Comparison of ENCODE assay signal across 13 cellular contexts in genomic region chr5:142491260-142491659, GRCh38.
DNase-seq lines count a peak whose midpoint lies in the region; ATAC-seq and TF ChIP-seq lines count a peak whose summit lies in the region.
"Had no signal": no experiment of that assay in that cellular context is flagged by ENCODE, and none has a peak within 500 bp of the region (broad histone marks: within the 10 kb centered on the region; RNA-seq: fewer than 3 reads in every experiment).

No MANE protein-coding gene starts in this region.

- H4K20me1 ChIP-seq in neural cell (ENCODE audit: insufficient read depth), result no peaks in the 10 kb centered on the region

- peaks cover 0 to 50% (median 20%) of the 10 kb centered on the region in 12 donors for H3K4me1 ChIP-seq in heart left ventricle
- H3K4me1 ChIP-seq in gastroesophageal sphincter, result peaks cover 3 to 68% (median 11%) of the 10 kb centered on the region in 3 donors
- peaks cover 8 to 61% (median 24%) of the 10 kb centered on the region in 4 donors for H3K4me1 ChIP-seq in tibial nerve
- H3K4me1 ChIP-seq: A549 had no signal

- peak overlapping the region; percentile 35 for H2AFZ ChIP-seq in neural cell (ENCODE audit: low read depth, low read length)

- H3K36me3 ChIP-seq in heart left ventricle (no peaks in the 10 kb centered on the region), gastroesophageal sphincter (no peaks in the 10 kb centered on the region), neural cell (ENCODE audit: insufficient read depth, low read length) (no peaks in the 10 kb centered on the region), tibial nerve (no peaks in the 10 kb centered on the region)
- H3K36me3 ChIP-seq: MG63, vagina had no signal

- CTCF ChIA-PET in HEK293T (lab: Yijun Ruan, JAX), result interaction anchor here (0.6 to 0.8 kb wide), 2 partner anchors 57 to 307 kb away, joined by 4 to 10 read pairs; no protein-coding TSS in a partner anchor

- POLR2A ChIA-PET in HEK293T (lab: Yijun Ruan, JAX), result no interaction called here

- H3K9me2 ChIP-seq in neural cell (ENCODE audit: insufficient read depth, low read length), result no peaks in the 10 kb centered on the region

- H3K4me3 ChIP-seq in heart left ventricle (no peak overlapping the region), gastroesophageal sphincter (no peak overlapping the region), neural cell (ENCODE audit: low read length) (no peak overlapping the region), tibial nerve (no peak overlapping the region)
- H3K4me3 ChIP-seq: A549, MG63, vagina had no signal

- peak overlapping the region; percentile 26 to 72 (median 58) for H3K27ac ChIP-seq in heart left ventricle
- H3K27ac ChIP-seq in gastroesophageal sphincter, result peak overlapping the region in 3 of 4 donors; percentile 7 to 68 (median 51)
- H3K27ac ChIP-seq in neural cell (ENCODE audit: low read length), result no peak overlapping the region
- H3K27ac ChIP-seq in tibial nerve, result peak overlapping the region; percentile 21 to 89 (median 62)
- H3K27ac ChIP-seq: A549, vagina had no signal

- H3K9me3 ChIP-seq in heart left ventricle, result no peaks in the 10 kb centered on the region
- H3K9me3 ChIP-seq in gastroesophageal sphincter, result no peaks in the 10 kb centered on the region
- H3K9me3 ChIP-seq in neural cell (ENCODE audit: low read length), result no peaks in the 10 kb centered on the region
- H3K9me3 ChIP-seq in tibial nerve, result no peaks in the 10 kb centered on the region
- H3K9me3 ChIP-seq: A549, MG63, vagina had no signal

- H3K79me2 ChIP-seq in neural cell (replicated peaks; ENCODE audit: insufficient read depth, low read length), result no peaks in the 10 kb centered on the region

- ATAC-seq in heart left ventricle (peak in 2 of 4 donors; percentile 42 to 58), left cardiac atrium (no peak), gastroesophageal sphincter (no peak), HG03196 (IDR thresholded peaks at IDR 0.05; ENCODE audit: unreplicated experiment) (no peak)
- ATAC-seq: A549 had no signal

- no peak overlapping the region for H3K4me2 ChIP-seq in neural cell (ENCODE audit: low read length)
- H3K4me2 ChIP-seq: A549 had no signal

- 48 to 60% (median 55%) methylated on average over 8 of the region's 8 CpGs for WGBS in heart left ventricle, 4 donors
- 34 to 40% methylated on average over 3 to 7 of the region's 8 CpGs for WGBS in gastroesophageal sphincter (ENCODE audit: low coverage in 1 of 2), 2 donors
- 36 to 45% methylated on average over 8 of the region's 8 CpGs for WGBS in tibial nerve, 2 donors

- H3K9ac ChIP-seq in neural cell (ENCODE audit: low read length), result no peak overlapping the region

- no peak for TF ChIP-seq EP300 in gastroesophageal sphincter (IDR thresholded peaks at IDR 0.05)
- no peak for TF ChIP-seq EP300 in neural cell (conservative IDR thresholded peaks at IDR 0.05; ENCODE audit: poor library complexity, severe bottlenecking)
- peak in 1 of 2 donors; percentile 79 for TF ChIP-seq EP300 in tibial nerve (IDR thresholded peaks at IDR 0.05)

- TF ChIP-seq POLR2A in heart left ventricle (IDR thresholded peaks at IDR 0.05) (no peak), gastroesophageal sphincter (IDR thresholded peaks at IDR 0.05) (no peak), tibial nerve (IDR thresholded peaks at IDR 0.05) (no peak)

- TF ChIP-seq RAD21 in neural cell (conservative IDR thresholded peaks at IDR 0.05), result no peak

- no peak for TF ChIP-seq CTCF in heart left ventricle (IDR thresholded peaks at IDR 0.05)
- TF ChIP-seq CTCF in gastroesophageal sphincter (IDR thresholded peaks at IDR 0.05), result no peak
- no peak for TF ChIP-seq CTCF in neural cell (IDR thresholded peaks at IDR 0.05; ENCODE audit: poor library complexity, severe bottlenecking)
- TF ChIP-seq CTCF in tibial nerve (IDR thresholded peaks at IDR 0.05), result no peak

- DNase-seq in heart left ventricle (no peak), left cardiac atrium (no peak), tibial nerve (ENCODE audit: low spot score in 2 of 2) (no peak), HEK293T (ENCODE audit: extremely low spot score) (no peak), NCI-H2196 treated with DMSO at 0.1 percent for 48 hours (lab: John Stamatoyannopoulos, UW; ENCODE audit: unreplicated experiment) (no peak)
- DNase-seq: activated naive CD8-positive, alpha-beta T cell treated with anti-CD3 and anti-CD28 coated beads for 36 hours; MG63; NCI-H510A treated with DMSO at 0.1 percent for 48 hours had no signal

- no peaks in the 10 kb centered on the region for H3K27me3 ChIP-seq in heart left ventricle
- no peaks in the 10 kb centered on the region for H3K27me3 ChIP-seq in gastroesophageal sphincter
- H3K27me3 ChIP-seq in neural cell (ENCODE audit: insufficient read depth, low read depth, low read length), result peaks cover 20% of the 10 kb centered on the region
- H3K27me3 ChIP-seq in tibial nerve, result no peaks in the 10 kb centered on the region
- H3K27me3 ChIP-seq: MG63, vagina had no signal

- no peaks in the 10 kb centered on the region for H3F3A ChIP-seq in neural cell (ENCODE audit: insufficient read depth, low read length, poor library complexity, severe bottlenecking)

- intact Hi-C loops in heart left ventricle (cut with DNase I), result loop anchor here in 3 of 10 donors (5.0 kb wide), 4 partner anchors 49 to 134 kb away; no protein-coding TSS in a partner anchor
- intact Hi-C loops in left cardiac atrium (cut with DNase I), result no loop called here

TF ChIP-seq in neural cell, 6 proteins besides CTCF, POLR2A, EP300 and RAD21:
- TF ChIP-seq, protein P1, sequence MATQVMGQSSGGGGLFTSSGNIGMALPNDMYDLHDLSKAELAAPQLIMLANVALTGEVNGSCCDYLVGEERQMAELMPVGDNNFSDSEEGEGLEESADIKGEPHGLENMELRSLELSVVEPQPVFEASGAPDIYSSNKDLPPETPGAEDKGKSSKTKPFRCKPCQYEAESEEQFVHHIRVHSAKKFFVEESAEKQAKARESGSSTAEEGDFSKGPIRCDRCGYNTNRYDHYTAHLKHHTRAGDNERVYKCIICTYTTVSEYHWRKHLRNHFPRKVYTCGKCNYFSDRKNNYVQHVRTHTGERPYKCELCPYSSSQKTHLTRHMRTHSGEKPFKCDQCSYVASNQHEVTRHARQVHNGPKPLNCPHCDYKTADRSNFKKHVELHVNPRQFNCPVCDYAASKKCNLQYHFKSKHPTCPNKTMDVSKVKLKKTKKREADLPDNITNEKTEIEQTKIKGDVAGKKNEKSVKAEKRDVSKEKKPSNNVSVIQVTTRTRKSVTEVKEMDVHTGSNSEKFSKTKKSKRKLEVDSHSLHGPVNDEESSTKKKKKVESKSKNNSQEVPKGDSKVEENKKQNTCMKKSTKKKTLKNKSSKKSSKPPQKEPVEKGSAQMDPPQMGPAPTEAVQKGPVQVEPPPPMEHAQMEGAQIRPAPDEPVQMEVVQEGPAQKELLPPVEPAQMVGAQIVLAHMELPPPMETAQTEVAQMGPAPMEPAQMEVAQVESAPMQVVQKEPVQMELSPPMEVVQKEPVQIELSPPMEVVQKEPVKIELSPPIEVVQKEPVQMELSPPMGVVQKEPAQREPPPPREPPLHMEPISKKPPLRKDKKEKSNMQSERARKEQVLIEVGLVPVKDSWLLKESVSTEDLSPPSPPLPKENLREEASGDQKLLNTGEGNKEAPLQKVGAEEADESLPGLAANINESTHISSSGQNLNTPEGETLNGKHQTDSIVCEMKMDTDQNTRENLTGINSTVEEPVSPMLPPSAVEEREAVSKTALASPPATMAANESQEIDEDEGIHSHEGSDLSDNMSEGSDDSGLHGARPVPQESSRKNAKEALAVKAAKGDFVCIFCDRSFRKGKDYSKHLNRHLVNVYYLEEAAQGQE (IDR thresholded peaks at IDR 0.05; ENCODE audit: borderline replicate concordance), result no peak
- TF ChIP-seq EZH2 (IDR thresholded peaks at IDR 0.05; ENCODE audit: borderline replicate concordance, insufficient read depth, low read length, poor library complexity, severe bottlenecking) (no peak), SMC3 (conservative IDR thresholded peaks at IDR 0.05; ENCODE audit: poor library complexity) (no peak), TAF1 (IDR thresholded peaks at IDR 0.05; ENCODE audit: low read depth) (no peak), MXI1 (conservative IDR thresholded peaks at IDR 0.05; ENCODE audit: poor library complexity, severe bottlenecking) (no peak), POLR2AphosphoS5 (IDR thresholded peaks at IDR 0.05) (no peak)

TF ChIP-seq in HEK293T, 16 proteins besides CTCF, POLR2A, EP300 and RAD21:
- TF ChIP-seq CTBP1 (IDR thresholded peaks at IDR 0.05; ENCODE audit: borderline replicate concordance) (no peak), FOXM1 (IDR thresholded peaks at IDR 0.05; ENCODE audit: borderline replicate concordance) (no peak), TARDBP (IDR thresholded peaks at IDR 0.05) (no peak), SP1 (IDR thresholded peaks at IDR 0.05) (no peak), ELF4 (IDR thresholded peaks at IDR 0.05) (no peak), FOXA1 (IDR thresholded peaks at IDR 0.05) (no peak), L3MBTL2 (conservative IDR thresholded peaks at IDR 0.05) (no peak), NFRKB (IDR thresholded peaks at IDR 0.05) (no peak), BHLHE40 (IDR thresholded peaks at IDR 0.05; ENCODE audit: borderline replicate concordance) (no peak), ZNF384 (IDR thresholded peaks at IDR 0.05) (no peak), SUZ12 (IDR thresholded peaks at IDR 0.05) (no peak), HDGF (IDR thresholded peaks at IDR 0.05; ENCODE audit: borderline replicate concordance) (no peak), FOXK2 (IDR thresholded peaks at IDR 0.05) (no peak), PKNOX1 (IDR thresholded peaks at IDR 0.05) (no peak), LEF1 (IDR thresholded peaks at IDR 0.05; ENCODE audit: borderline replicate concordance) (no peak), ARNT (IDR thresholded peaks at IDR 0.05) (no peak)
